19 cellular contexts compared by ENCODE assay signal in the genomic region with DNA sequence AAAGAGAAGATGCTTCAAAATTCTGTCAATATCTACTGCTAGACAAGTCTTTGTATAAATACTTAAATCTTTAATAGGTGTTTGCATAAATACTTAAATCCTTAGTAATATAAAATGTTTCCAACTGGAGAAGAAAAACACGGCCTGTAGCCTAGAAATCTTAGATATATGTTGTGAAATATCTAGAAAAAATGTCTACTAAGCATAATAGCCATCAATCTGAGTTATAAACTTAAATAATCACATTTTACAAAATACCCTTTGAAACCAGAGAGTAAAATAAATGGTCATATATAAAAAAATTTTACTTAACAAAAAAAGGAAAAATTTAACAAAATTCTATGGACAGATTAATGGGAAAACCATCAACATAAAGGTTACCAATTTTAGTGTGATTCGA.
DNase-seq lines count a peak whose midpoint lies in the region; ATAC-seq, FAIRE-seq and TF ChIP-seq lines count a peak whose summit lies in the region.
"Had no signal": no experiment of that assay in that cellular context is flagged by ENCODE, and none has a peak within 500 bp of the region (broad histone marks: within the 10 kb centered on the region; RNA-seq: fewer than 3 reads in every experiment).

No MANE protein-coding gene starts in this region.

- H2AK9ac ChIP-seq in IMR-90 (replicated peaks; ENCODE audit: low read depth, low read length, poor library complexity) = no peak overlapping the region

- H3K36me3 ChIP-seq in IMR-90 (ENCODE audit: control insufficient read depth, insufficient read depth, low read length) (0 out of 2 replicates have a peak, but pooled peaks cover 2% of the 10 kb centered on the region), K562 (ENCODE audit: control insufficient read depth, insufficient read depth, low read length) (no peaks in the 10 kb centered on the region), psoas muscle (ENCODE audit: insufficient read depth in 1 of 2, low read depth in 1 of 2) (no peaks in the 10 kb centered on the region), mesenchymal stem cell (ENCODE audit: control insufficient read depth in 1 of 2, insufficient read depth in 2 of 2, low read depth in 1 of 2, low read length in 2 of 2) (no peaks in the 10 kb centered on the region)
- H3K36me3 ChIP-seq: BLaER1 had no signal

- H3K79me1 ChIP-seq in IMR-90 (ENCODE audit: low read depth in 1 of 2, low read length in 2 of 2) (peaks cover 0 to 3% of the 10 kb centered on the region in 2 experiments; a peak in 1 of 4 replicates), mesenchymal stem cell (replicated peaks; ENCODE audit: low read length, poor library complexity, severe bottlenecking) (no peaks in the 10 kb centered on the region)

- H2BK120ac ChIP-seq in IMR-90 (ENCODE audit: low read depth, low read length) = no peak overlapping the region
- H2BK120ac ChIP-seq in mesenchymal stem cell (ENCODE audit: low read depth, low read length) = no peak overlapping the region

- H3K9me1 ChIP-seq in IMR-90 (ENCODE audit: insufficient read depth, low read length) (no peaks in the 10 kb centered on the region), K562 (ENCODE audit: control insufficient read depth, insufficient read depth, low read length) (no peaks in the 10 kb centered on the region)

- H3K4me3 Mint-ChIP-seq in Calu3 (ENCODE audit: low read depth, unreplicated experiment) = no peak overlapping the region
- H3K4me3 Mint-ChIP-seq: B cell; CD4-positive, CD25-positive, alpha-beta regulatory T cell; CD8-positive, alpha-beta memory T cell had no signal

- no peak overlapping the region for H2BK12ac ChIP-seq in mesenchymal stem cell (ENCODE audit: low read length in 2 of 2)

- H4K20me1 ChIP-seq in IMR-90 (ENCODE audit: insufficient read depth, low read length) (no peaks in the 10 kb centered on the region), K562 (replicated peaks; ENCODE audit: control insufficient read depth, insufficient read depth, low read length) (no peaks in the 10 kb centered on the region)
- H4K20me1 ChIP-seq: BLaER1 had no signal

- H2BK5ac ChIP-seq in IMR-90 (ENCODE audit: low read depth, low read length, poor library complexity, severe bottlenecking) (no peak overlapping the region), mesenchymal stem cell (ENCODE audit: low read depth, low read length, poor library complexity, severe bottlenecking) (no peak overlapping the region)

- ATAC-seq in IMR-90 (ENCODE audit: low read depth) = no peak
- no peak for ATAC-seq in K562
- ATAC-seq in psoas muscle = no peak

- no peak for TF ChIP-seq POLR2A in IMR-90 (IDR thresholded peaks at IDR 0.05; ENCODE audit: low read depth, low read length)
- no peak for TF ChIP-seq POLR2A in K562 (conservative IDR thresholded peaks at IDR 0.05)

- intact Hi-C loops in IMR-90 (cut with micrococcal nuclease) (no loop called here), K562 (cut with micrococcal nuclease) (no loop called here), psoas muscle (cut with DNase I) (no loop called here), Calu3 (cut with micrococcal nuclease; ENCODE audit: unreplicated experiment) (no loop called here)

- H3K4ac ChIP-seq in IMR-90 (ENCODE audit: low read depth, low read length) (no peak overlapping the region), mesenchymal stem cell (ENCODE audit: low read depth in 1 of 2, low read length in 2 of 2) (no peak overlapping the region)

- no peaks in the 10 kb centered on the region for H3K79me2 ChIP-seq in K562 (ENCODE audit: control insufficient read depth, insufficient read depth, low read length)

- no peak overlapping the region for H3K27ac Mint-ChIP-seq in Calu3 (ENCODE audit: unreplicated experiment)
- H3K27ac Mint-ChIP-seq: B cell; CD4-positive, CD25-positive, alpha-beta regulatory T cell; CD8-positive, alpha-beta memory T cell had no signal

- H2AFZ ChIP-seq in IMR-90 (replicated peaks; ENCODE audit: low read length, poor library complexity) = no peak overlapping the region
- H2AFZ ChIP-seq in K562 (ENCODE audit: low read depth, low read length) = no peak overlapping the region
- no peak overlapping the region for H2AFZ ChIP-seq in mesenchymal stem cell (ENCODE audit: low read depth, low read length)

- H3K56ac ChIP-seq in IMR-90 (ENCODE audit: extremely low read depth, insufficient read depth, low read length) = no peak overlapping the region

- H3K18ac ChIP-seq in IMR-90 (ENCODE audit: low read depth, low read length) (no peak overlapping the region), mesenchymal stem cell (ENCODE audit: low read depth in 1 of 2, low read length in 2 of 2) (no peak overlapping the region)

- no peak overlapping the region for H2AK5ac ChIP-seq in IMR-90 (ENCODE audit: low read depth, low read length)
- no peak overlapping the region for H2AK5ac ChIP-seq in mesenchymal stem cell (ENCODE audit: low read length, severe bottlenecking)

- H3K27me3 ChIP-seq in IMR-90 (ENCODE audit: control insufficient read depth, insufficient read depth, low read length) (no peaks in the 10 kb centered on the region), K562 (ENCODE audit: control insufficient read depth in 2 of 2, insufficient read depth in 2 of 2, low read length in 2 of 2) (no peaks in the 10 kb centered on the region), psoas muscle (ENCODE audit: insufficient read depth in 3 of 3, low read length in 2 of 3) (no peaks in the 10 kb centered on the region), mesenchymal stem cell (ENCODE audit: control insufficient read depth in 1 of 2, insufficient read depth in 1 of 2, low read length in 2 of 2) (no peaks in the 10 kb centered on the region)
- H3K27me3 ChIP-seq: BLaER1 had no signal

- TF ChIP-seq EP300 in K562 (IDR thresholded peaks at IDR 0.05; ENCODE audit: low read length) = no peak

- no CpG with 5 or more reads among the region's 2 CpGs for WGBS in IMR-90 (ENCODE audit: extremely low coverage in 2 of 2, insufficient read length in 1 of 2), 2 experiments
- WGBS in K562 (ENCODE audit: insufficient coverage, low coverage, missing lambda C conversion rate) = 0% methylated on average over 2 of the region's 2 CpGs
- 92 to 97% (median 93%) methylated on average over 2 of the region's 2 CpGs for WGBS in psoas muscle, 3 donors
- WGBS in mesenchymal stem cell = no CpG with 5 or more reads among the region's 2 CpGs

- H3K9me3 ChIP-seq in IMR-90 (ENCODE audit: control insufficient read depth, insufficient read depth, low read length) (no peaks in the 10 kb centered on the region), K562 (replicated peaks; ENCODE audit: control insufficient read depth, insufficient read depth, low read depth, low read length) (no peaks in the 10 kb centered on the region), psoas muscle (no peaks in the 10 kb centered on the region), mesenchymal stem cell (ENCODE audit: control insufficient read depth, low read length) (no peaks in the 10 kb centered on the region)
- H3K9me3 ChIP-seq: BLaER1 had no signal

- peaks cover 2% of the 10 kb centered on the region; the same call in 1 of the 2 replicates for H3K4me1 ChIP-seq in IMR-90 (ENCODE audit: control insufficient read depth, insufficient read depth, low read length)
- no peaks in the 10 kb centered on the region for H3K4me1 ChIP-seq in K562 (replicated peaks in 1 of 2; ENCODE audit: control insufficient read depth in 2 of 2, insufficient read depth in 2 of 2, low read length in 2 of 2)
- H3K4me1 ChIP-seq in psoas muscle = no peaks in the 10 kb centered on the region
- H3K4me1 ChIP-seq in mesenchymal stem cell (ENCODE audit: control insufficient read depth, insufficient read depth, low read depth, low read length) = no peaks in the 10 kb centered on the region
- H3K4me1 ChIP-seq: BLaER1 had no signal

- no peak overlapping the region for H3K14ac ChIP-seq in IMR-90 (replicated peaks; ENCODE audit: low read depth, low read length)
- no peak overlapping the region for H3K14ac ChIP-seq in mesenchymal stem cell (ENCODE audit: low read length in 2 of 2)

- no peak overlapping the region for H2BK15ac ChIP-seq in IMR-90 (ENCODE audit: low read depth, low read length)
- no peak overlapping the region for H2BK15ac ChIP-seq in mesenchymal stem cell (ENCODE audit: low read depth, poor library complexity, severe bottlenecking)

- no peak for TF ChIP-seq RAD21 in IMR-90 (IDR thresholded peaks at IDR 0.05; ENCODE audit: low read length)
- TF ChIP-seq RAD21 in K562 (CRISPR knock-in tag; conservative IDR thresholded peaks at IDR 0.05 in 1 of 2, IDR thresholded peaks at IDR 0.05 in 1 of 2) = no peak

- no peak overlapping the region for H2BK20ac ChIP-seq in IMR-90 (ENCODE audit: low read depth, low read length)

- H3K9ac ChIP-seq in IMR-90 (ENCODE audit: low read depth, low read length) = no peak overlapping the region
- H3K9ac ChIP-seq in K562 (ENCODE audit: insufficient read depth in 1 of 2, low read depth in 2 of 2, low read length in 2 of 2) = no peak overlapping the region
- H3K9ac ChIP-seq in mesenchymal stem cell (ENCODE audit: low read length) = no peak overlapping the region
- H3K9ac ChIP-seq: BLaER1 had no signal

- H4K5ac ChIP-seq in IMR-90 (ENCODE audit: low read depth, low read length) = no peak overlapping the region

- H3K4me2 ChIP-seq in IMR-90 (ENCODE audit: low read depth, low read length) (no peak overlapping the region), K562 (ENCODE audit: insufficient read depth, low read length) (no peak overlapping the region), mesenchymal stem cell (ENCODE audit: low read length, poor library complexity, severe bottlenecking) (no peak overlapping the region)
- H3K4me2 ChIP-seq: BLaER1 had no signal

- DNase-seq in IMR-90 (no peak), K562 (ENCODE audit: extremely low read depth in 1 of 4, low spot score in 3 of 4) (no peak), psoas muscle (no peak), mesenchymal stem cell (no peak), Calu3 (no peak)
- DNase-seq: CD4-positive, CD25-positive, alpha-beta regulatory T cell; CD8-positive, alpha-beta memory T cell; DMS53; DMS79 treated with DMSO at 0.1 percent for 48 hours; GF-D8; GOT3; H7; HCEC 1CT had no signal

- CTCF ChIA-PET in IMR-90 (lab: Yijun Ruan, JAX) = no interaction called here
- CTCF ChIA-PET in K562 (lab: Yijun Ruan, JAX; ENCODE audit: low intra/inter-chr PET ratio) = no interaction called here
- CTCF ChIA-PET in Calu3 (lab: Charles Lee) = no interaction called here

- TF ChIP-seq CTCF in IMR-90 (conservative IDR thresholded peaks at IDR 0.05; ENCODE audit: low read depth, low read length) (no peak), K562 (IDR thresholded peaks at IDR 0.05 in 2 of 3, conservative IDR thresholded peaks at IDR 0.05 in 1 of 3; ENCODE audit: insufficient read depth in 2 of 3, low read depth in 1 of 3, low read length in 3 of 3) (no peak), psoas muscle (IDR thresholded peaks at IDR 0.05) (no peak), Calu3 (IDR thresholded peaks at IDR 0.05; ENCODE audit: unreplicated experiment) (no peak)

- H3K36me3 Mint-ChIP-seq in Calu3 (ENCODE audit: insufficient read depth, unreplicated experiment) = no peaks in the 10 kb centered on the region
- H3K36me3 Mint-ChIP-seq: CD4-positive, CD25-positive, alpha-beta regulatory T cell; CD8-positive, alpha-beta memory T cell had no signal

- in situ Hi-C loops in IMR-90 (cut with MboI; ENCODE audit: low sequenced_read_pairs) (no loop called here), K562 (cut with MboI) (no loop called here)

- H3K4me1 Mint-ChIP-seq in Calu3 (ENCODE audit: low read depth, unreplicated experiment) = peaks cover 15% of the 10 kb centered on the region
- H3K4me1 Mint-ChIP-seq: B cell; CD4-positive, CD25-positive, alpha-beta regulatory T cell; CD8-positive, alpha-beta memory T cell had no signal

- BruUV-seq in IMR-90 (replicated peaks; lab: Mats Ljungman, UMichigan) = no TSS peak
- BruUV-seq in K562 (replicated peaks; lab: Mats Ljungman, UMichigan) = no TSS peak
- no TSS peak for BruUV-seq in Calu3 (replicated peaks; lab: Mats Ljungman, UMichigan)

- dilution Hi-C loops in IMR-90 (cut with HindIII; ENCODE audit: low sequenced_read_pairs, unreplicated experiment) = no loop called here

- no peaks in the 10 kb centered on the region for H3K9me3 Mint-ChIP-seq in Calu3 (ENCODE audit: low read depth, unreplicated experiment)
- H3K9me3 Mint-ChIP-seq: CD8-positive, alpha-beta memory T cell had no signal

- no peak for FAIRE-seq in K562 (lab: Jason Lieb, UNC)
- FAIRE-seq in islet of Langerhans (lab: Jason Lieb, UNC) = peak; percentile 95
- FAIRE-seq: GM12891, GM18507 had no signal

- no peak overlapping the region for H3K23ac ChIP-seq in IMR-90 (ENCODE audit: low read depth, low read length)
- no peak overlapping the region for H3K23ac ChIP-seq in mesenchymal stem cell (ENCODE audit: low read length in 2 of 2)

- H4K91ac ChIP-seq in IMR-90 (ENCODE audit: insufficient read depth, low read depth, low read length) (no peak overlapping the region), mesenchymal stem cell (ENCODE audit: low read length) (no peak overlapping the region)

- POLR2A ChIA-PET in IMR-90 (lab: Charles Lee; ENCODE audit: unreplicated experiment) (no interaction called here), K562 (lab: Yijun Ruan, JAX) (no interaction called here)

- H3K27me3 Mint-ChIP-seq in Calu3 (ENCODE audit: unreplicated experiment) = no peaks in the 10 kb centered on the region
- H3K27me3 Mint-ChIP-seq: B cell; CD4-positive, CD25-positive, alpha-beta regulatory T cell; CD8-positive, alpha-beta memory T cell had no signal

- H4K8ac ChIP-seq in IMR-90 (ENCODE audit: low read depth in 2 of 2, low read length in 2 of 2) (no peak overlapping the region), mesenchymal stem cell (ENCODE audit: low read length) (no peak overlapping the region)

- H3K4me3 ChIP-seq in IMR-90 (ENCODE audit: insufficient read depth, low read depth, low read length) = no peak overlapping the region
- H3K4me3 ChIP-seq in K562 = no peak overlapping the region
- H3K4me3 ChIP-seq in psoas muscle = no peak overlapping the region
- no peak overlapping the region for H3K4me3 ChIP-seq in mesenchymal stem cell (ENCODE audit: insufficient read depth in 1 of 2, low read depth in 1 of 2, low read length in 2 of 2)
- H3K4me3 ChIP-seq: BLaER1 had no signal

- no peak overlapping the region for H3K27ac ChIP-seq in IMR-90 (ENCODE audit: insufficient read depth, low read length)
- no peak overlapping the region for H3K27ac ChIP-seq in K562 (ENCODE audit: extremely low read depth, low read depth, low read length)
- H3K27ac ChIP-seq in psoas muscle = no peak overlapping the region
- H3K27ac ChIP-seq in mesenchymal stem cell (ENCODE audit: low read length, poor library complexity, severe bottlenecking) = no peak overlapping the region
- H3K27ac ChIP-seq: BLaER1, C4-2B had no signal
